In genomic region chr22:30837531-30837930, GRCh38 we compare ENCODE assay signal across 21 cellular contexts.
DNase-seq lines count a peak whose midpoint lies in the region; ATAC-seq, FAIRE-seq and TF ChIP-seq lines count a peak whose summit lies in the region.
"Had no signal": no experiment of that assay in that cellular context is flagged by ENCODE, and none has a peak within 500 bp of the region (broad histone marks: within the 10 kb centered on the region; RNA-seq: fewer than 3 reads in every experiment).

No MANE protein-coding gene starts in this region.

- ATAC-seq in GM23338 (peak; percentile 38; the same call in 2 of the 3 replicates), HG03432 (IDR thresholded peaks at IDR 0.05; ENCODE audit: unreplicated experiment) (no peak)
- ATAC-seq: left lung, right cardiac atrium had no signal

- TF ChIP-seq CTCF in GM23338 (conservative IDR thresholded peaks at IDR 0.05; ENCODE audit: low read depth in 2 of 2) (no peak), dorsolateral prefrontal cortex (IDR thresholded peaks at IDR 0.05 in 54 of 56, conservative IDR thresholded peaks at IDR 0.05 in 2 of 56; ENCODE audit: low read depth in 1 of 56, partially characterized antibody in 56 of 56) (no peak), keratinocyte (optimal IDR thresholded peaks at IDR 0.05 in 1 of 3, IDR thresholded peaks at IDR 0.05 in 1 of 3, conservative IDR thresholded peaks at IDR 0.05 in 1 of 3; ENCODE audit: extremely low read depth in 1 of 3, insufficient read depth in 2 of 3, low read length in 3 of 3) (no peak)

- 0 out of 2 replicates have a peak, but pooled peaks cover 3% of the 10 kb centered on the region for H4K20me1 ChIP-seq in GM23338 (replicated peaks; ENCODE audit: insufficient read depth)
- H4K20me1 ChIP-seq in keratinocyte (ENCODE audit: control insufficient read depth, extremely low read depth, insufficient read depth, low read length), result no peaks in the 10 kb centered on the region

- no peaks in the 10 kb centered on the region for H3K9me2 ChIP-seq in GM23338 (ENCODE audit: insufficient read depth)

- H3K36me3 Mint-ChIP-seq in GM23338 (ENCODE audit: low read depth), result no peaks in the 10 kb centered on the region
- H3K36me3 Mint-ChIP-seq: CD14-positive monocyte had no signal

- peaks cover 8% of the 10 kb centered on the region; the same call in 2 of the 3 replicates for H3K9me3 Mint-ChIP-seq in GM23338

- no peak overlapping the region for H3K27ac Mint-ChIP-seq in GM23338
- H3K27ac Mint-ChIP-seq: CD14-positive monocyte had no signal

- H3F3A ChIP-seq in GM23338 (replicated peaks; ENCODE audit: low read depth), result no peaks in the 10 kb centered on the region

- peak; percentile 63 for FAIRE-seq in keratinocyte (lab: Jason Lieb, UNC)

- H3K4me3 ChIP-seq in GM23338 (no peak overlapping the region), dorsolateral prefrontal cortex (peak overlapping the region in 3 of 59 donors; percentile 1 to 15 (median 2)), keratinocyte (ENCODE audit: control insufficient read depth in 2 of 3, extremely low read depth in 1 of 3, insufficient read depth in 2 of 3, low read depth in 1 of 3, low read length in 3 of 3) (no peak overlapping the region)
- H3K4me3 ChIP-seq: GM23248, left lung, MG63 had no signal

- no peak overlapping the region for H3K9ac ChIP-seq in keratinocyte (ENCODE audit: control insufficient read depth, extremely low read depth, insufficient read depth, low read length)
- H3K9ac ChIP-seq: GM23248 had no signal

- H3K4me1 ChIP-seq in GM23338 (ENCODE audit: insufficient read depth) (no peaks in the 10 kb centered on the region), keratinocyte (ENCODE audit: control insufficient read depth, extremely low read depth, insufficient read depth, low read length) (peaks cover 44% of the 10 kb centered on the region)
- H3K4me1 ChIP-seq: left lung had no signal

- dilution Hi-C loops in keratinocyte (cut with MboI; ENCODE audit: extremely low pct_ligation_motif_present, low sequenced_read_pairs), result no loop called here

- H3K4me2 ChIP-seq in GM23338, result no peak overlapping the region
- H3K4me2 ChIP-seq in keratinocyte (ENCODE audit: control insufficient read depth, extremely low read depth, insufficient read depth, low read depth, low read length), result no peak overlapping the region

- no peak for DNase-seq in GM23338 (ENCODE audit: low spot score)
- DNase-seq in dorsolateral prefrontal cortex, result peak in 7 of 10 donors; percentile 41 to 73 (median 69)
- DNase-seq in keratinocyte (ENCODE audit: low read depth, low spot score), result no peak
- peak; percentile 21 for DNase-seq in retina
- DNase-seq in NCI-H1694 (lab: John Stamatoyannopoulos, UW), result no peak
- DNase-seq in NCI-H2196 (lab: John Stamatoyannopoulos, UW; ENCODE audit: unreplicated experiment), result no peak
- DNase-seq in NCI-H2107 (lab: John Stamatoyannopoulos, UW), result no peak
- DNase-seq: ACHN; activated CD4-positive, alpha-beta T cell treated with anti-CD3 and anti-CD28 coated beads, Interleukin-2, amount 50 U/mL, for 1 hour; activated CD8-positive, alpha-beta memory T cell treated with anti-CD3 and anti-CD28 coated beads, Interleukin-2, amount 50 U/mL, for 48 hours; GM23248; left lung; MG63; NCI-H146; NCI-H774; OCI-M1; right cardiac atrium; SHP77 treated with DMSO at 0.1 percent for 48 hours; stimulated activated CD8-positive, alpha-beta memory T cell treated with anti-CD3 and anti-CD28 coated beads, Interleukin-4, amount 100 ng/mL, for 48 hours had no signal

- H3K4me1 Mint-ChIP-seq in GM23338, result peaks cover 4% of the 10 kb centered on the region; the same call in 1 of the 3 replicates
- H3K4me1 Mint-ChIP-seq: CD14-positive monocyte had no signal

- H3K9me1 ChIP-seq in keratinocyte (ENCODE audit: control insufficient read depth, extremely low read depth, insufficient read depth, low read length), result no peaks in the 10 kb centered on the region

- H3K27ac ChIP-seq in GM23338 (ENCODE audit: low read depth) (no peak overlapping the region), dorsolateral prefrontal cortex (peak overlapping the region in 50 of 59 donors; percentile 15 to 83 (median 58)), keratinocyte (ENCODE audit: control insufficient read depth, insufficient read depth, low read length) (peak overlapping the region; percentile 57)
- H3K27ac ChIP-seq: GM23248, left lung had no signal

- H3K9me3 ChIP-seq in keratinocyte (ENCODE audit: control insufficient read depth, low read depth, low read length), result no peaks in the 10 kb centered on the region

- H3K79me2 ChIP-seq in GM23338 (replicated peaks; ENCODE audit: insufficient read depth), result no peaks in the 10 kb centered on the region
- no peaks in the 10 kb centered on the region for H3K79me2 ChIP-seq in keratinocyte (ENCODE audit: control insufficient read depth, insufficient read depth, low read length)

- H2AFZ ChIP-seq in GM23338 (no peak overlapping the region), keratinocyte (ENCODE audit: control insufficient read depth, low read length) (no peak overlapping the region)
- H2AFZ ChIP-seq: GM23248 had no signal

- intact Hi-C loops in dorsolateral prefrontal cortex (cut with DNase I), result no loop called here

- H3K36me3 ChIP-seq in GM23338 (ENCODE audit: insufficient read depth) (no peaks in the 10 kb centered on the region), keratinocyte (ENCODE audit: control insufficient read depth in 2 of 2, extremely low read depth in 1 of 2, insufficient read depth in 2 of 2, low read length in 2 of 2) (peaks cover 0 to 14% of the 10 kb centered on the region in 2 experiments)
- H3K36me3 ChIP-seq: left lung, MG63 had no signal

- no peaks in the 10 kb centered on the region for H3K27me3 Mint-ChIP-seq in GM23338 (ENCODE audit: insufficient read depth, low read depth, poor library complexity)

- H3K4me3 Mint-ChIP-seq in GM23338, result no peak overlapping the region
- H3K4me3 Mint-ChIP-seq: CD14-positive monocyte had no signal

- no peaks in the 10 kb centered on the region for H3K27me3 ChIP-seq in GM23338 (ENCODE audit: insufficient read depth)
- H3K27me3 ChIP-seq in dorsolateral prefrontal cortex, result no peaks in the 10 kb centered on the region
- H3K27me3 ChIP-seq in keratinocyte (ENCODE audit: control insufficient read depth, extremely low read depth, insufficient read depth, low read length), result no peaks in the 10 kb centered on the region
- H3K27me3 ChIP-seq: left lung, MG63 had no signal

TF ChIP-seq in GM23338, 12 proteins besides CTCF, POLR2A, EP300 and RAD21 (continues in another document):
- TF ChIP-seq EZH2phosphoT487 (IDR thresholded peaks at IDR 0.05; ENCODE audit: unreplicated experiment) (no peak), REST (IDR thresholded peaks at IDR 0.05; ENCODE audit: unreplicated experiment) (no peak), ETS1 (IDR thresholded peaks at IDR 0.05) (no peak), JUNB (IDR thresholded peaks at IDR 0.05; ENCODE audit: unreplicated experiment) (no peak), NANOG (IDR thresholded peaks at IDR 0.05; ENCODE audit: borderline replicate concordance) (no peak), STAT1 (IDR thresholded peaks at IDR 0.05; ENCODE audit: unreplicated experiment) (no peak), ZNF114 (CRISPR knock-in tag; IDR thresholded peaks at IDR 0.05) (no peak), POLR2AphosphoS5 (IDR thresholded peaks at IDR 0.05; ENCODE audit: low read depth) (no peak), EZH2 (IDR thresholded peaks at IDR 0.05; ENCODE audit: low read depth, unreplicated experiment) (no peak)

Comparison
In these comparisons a context has a peak if more than half of its experiments do, and no peak if none do; other contexts are left out.
1. DNase-seq: peak in dorsolateral prefrontal cortex (7 of 10) and retina (single experiment); none in GM23338 (single experiment), keratinocyte (single experiment), NCI-H1694 (single experiment), NCI-H2196 (single experiment) and NCI-H2107 (single experiment).